1 cellular context compared by ENCODE assay signal in the genomic region with DNA sequence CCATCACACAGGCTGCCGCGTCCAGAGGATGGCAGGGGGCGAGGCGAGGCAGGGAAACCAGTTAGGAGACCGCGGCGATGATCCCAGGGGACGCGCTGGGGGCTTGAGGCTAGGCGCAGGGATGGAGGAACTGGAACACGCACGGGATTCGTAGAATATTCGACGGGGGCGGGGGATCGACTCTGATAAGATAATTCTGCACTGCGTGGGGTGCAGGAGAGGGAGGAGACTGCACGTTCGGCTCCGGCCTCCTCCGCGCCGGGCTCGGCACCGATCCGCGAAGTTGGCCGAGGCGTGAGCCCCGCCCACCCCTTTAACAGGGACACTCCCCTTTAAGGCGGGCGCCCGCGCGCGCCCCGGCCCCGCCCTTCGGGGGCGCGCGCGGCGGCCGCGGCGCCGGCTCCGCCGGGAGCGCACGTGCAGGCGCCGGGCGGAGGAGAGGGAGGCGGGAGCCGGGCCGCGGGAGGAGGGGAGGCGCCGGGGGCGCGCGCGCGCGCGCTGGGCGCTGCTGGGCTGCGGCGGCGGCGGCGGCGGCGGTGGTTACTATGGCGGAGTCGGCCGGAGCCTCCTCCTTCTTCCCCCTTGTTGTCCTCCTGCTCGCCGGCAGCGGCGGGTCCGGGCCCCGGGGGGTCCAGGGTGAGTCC.
TF ChIP-seq lines count a peak whose summit lies in the region.

Gene ACVR1B (plus strand): TSS at position 501 of the 644 bp plus-strand sequence. CDS start 45 bp downstream, at position 546.

TF ChIP-seq in HepG2, 621 proteins besides CTCF, POLR2A, EP300 and RAD21 (continued from another document and continues in another):
- TF ChIP-seq ZNF281 (CRISPR knock-in tag; IDR thresholded peaks at IDR 0.05; ENCODE audit: borderline replicate concordance), result 0 out of 2 replicates have a peak, but pooled peaks have one; percentile 27
- TF ChIP-seq, protein P1, sequence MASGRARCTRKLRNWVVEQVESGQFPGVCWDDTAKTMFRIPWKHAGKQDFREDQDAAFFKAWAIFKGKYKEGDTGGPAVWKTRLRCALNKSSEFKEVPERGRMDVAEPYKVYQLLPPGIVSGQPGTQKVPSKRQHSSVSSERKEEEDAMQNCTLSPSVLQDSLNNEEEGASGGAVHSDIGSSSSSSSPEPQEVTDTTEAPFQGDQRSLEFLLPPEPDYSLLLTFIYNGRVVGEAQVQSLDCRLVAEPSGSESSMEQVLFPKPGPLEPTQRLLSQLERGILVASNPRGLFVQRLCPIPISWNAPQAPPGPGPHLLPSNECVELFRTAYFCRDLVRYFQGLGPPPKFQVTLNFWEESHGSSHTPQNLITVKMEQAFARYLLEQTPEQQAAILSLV (CRISPR knock-in tag; IDR thresholded peaks at IDR 0.05; ENCODE audit: borderline replicate concordance), result no peak
- peak; percentile 28; the same call in 1 of the 2 replicates for TF ChIP-seq ERF (CRISPR knock-in tag; IDR thresholded peaks at IDR 0.05)
- peak; percentile 15; the same call in 1 of the 2 replicates for TF ChIP-seq ZNF766 (CRISPR knock-in tag; IDR thresholded peaks at IDR 0.05; ENCODE audit: borderline replicate concordance)
- peak; percentile 25; the same call in 1 of the 2 replicates for TF ChIP-seq ZNF770 (CRISPR knock-in tag; IDR thresholded peaks at IDR 0.05)
- no peak for TF ChIP-seq ZFAT (CRISPR knock-in tag; conservative IDR thresholded peaks at IDR 0.05)
- peak; percentile 78; the same call in 1 of the 2 replicates for TF ChIP-seq RNF2 (conservative IDR thresholded peaks at IDR 0.05; ENCODE audit: low read depth)
- TF ChIP-seq NCOA2 (CRISPR knock-in tag; IDR thresholded peaks at IDR 0.05), result 0 out of 2 replicates have a peak, but pooled peaks have one; percentile 21
- 0 out of 2 replicates have a peak, but pooled peaks have one; percentile 9 for TF ChIP-seq GATAD2A (CRISPR knock-in tag; IDR thresholded peaks at IDR 0.05)
- peak; percentile 58; the same call in 1 of the 2 replicates for TF ChIP-seq MAZ (IDR thresholded peaks at IDR 0.05; ENCODE audit: borderline replicate concordance, low read depth, low read length)
- peak; percentile 49 for TF ChIP-seq MAZ (CRISPR knock-in tag; IDR thresholded peaks at IDR 0.05; ENCODE audit: low read depth)
- peak; percentile 64 for TF ChIP-seq HNRNPLL (IDR thresholded peaks at IDR 0.05; ENCODE audit: low read depth, low read length, poor library complexity, severe bottlenecking)
- peak; percentile 14; the same call in 1 of the 2 replicates for TF ChIP-seq ZNF768 (CRISPR knock-in tag; IDR thresholded peaks at IDR 0.05)
- TF ChIP-seq MAX (IDR thresholded peaks at IDR 0.05), result peak; percentile 76
- no peak for TF ChIP-seq ZNF883 (CRISPR knock-in tag; IDR thresholded peaks at IDR 0.05; ENCODE audit: not compliant biosample characterization)
- no peak for TF ChIP-seq IKZF1 (IDR thresholded peaks at IDR 0.05)
- TF ChIP-seq ZNF512B (CRISPR knock-in tag; IDR thresholded peaks at IDR 0.05; ENCODE audit: borderline replicate concordance), result 0 out of 2 replicates have a peak, but pooled peaks have one; percentile 34
- TF ChIP-seq STAT6 (CRISPR knock-in tag; IDR thresholded peaks at IDR 0.05; ENCODE audit: borderline replicate concordance), result no peak
- TF ChIP-seq THAP9 (CRISPR knock-in tag; IDR thresholded peaks at IDR 0.05; ENCODE audit: borderline replicate concordance), result peak; percentile 52; the same call in 1 of the 2 replicates
- peak; percentile 48; the same call in 1 of the 2 replicates for TF ChIP-seq NRL (CRISPR knock-in tag; IDR thresholded peaks at IDR 0.05; ENCODE audit: borderline replicate concordance)
- 0 out of 2 replicates have a peak, but pooled peaks have one; percentile 45 for TF ChIP-seq EZH2 (conservative IDR thresholded peaks at IDR 0.05; ENCODE audit: low read depth, low read length)
- peak; percentile 63 for TF ChIP-seq SALL1 (CRISPR knock-in tag; IDR thresholded peaks at IDR 0.05)
- TF ChIP-seq, protein P2, sequence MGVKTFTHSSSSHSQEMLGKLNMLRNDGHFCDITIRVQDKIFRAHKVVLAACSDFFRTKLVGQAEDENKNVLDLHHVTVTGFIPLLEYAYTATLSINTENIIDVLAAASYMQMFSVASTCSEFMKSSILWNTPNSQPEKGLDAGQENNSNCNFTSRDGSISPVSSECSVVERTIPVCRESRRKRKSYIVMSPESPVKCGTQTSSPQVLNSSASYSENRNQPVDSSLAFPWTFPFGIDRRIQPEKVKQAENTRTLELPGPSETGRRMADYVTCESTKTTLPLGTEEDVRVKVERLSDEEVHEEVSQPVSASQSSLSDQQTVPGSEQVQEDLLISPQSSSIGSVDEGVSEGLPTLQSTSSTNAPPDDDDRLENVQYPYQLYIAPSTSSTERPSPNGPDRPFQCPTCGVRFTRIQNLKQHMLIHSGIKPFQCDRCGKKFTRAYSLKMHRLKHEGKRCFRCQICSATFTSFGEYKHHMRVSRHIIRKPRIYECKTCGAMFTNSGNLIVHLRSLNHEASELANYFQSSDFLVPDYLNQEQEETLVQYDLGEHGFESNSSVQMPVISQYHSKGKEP (CRISPR knock-in tag; IDR thresholded peaks at IDR 0.05), result no peak
- TF ChIP-seq NFKB2 (CRISPR knock-in tag; IDR thresholded peaks at IDR 0.05; ENCODE audit: borderline replicate concordance), result peak; percentile 77; the same call in 1 of the 2 replicates
- TF ChIP-seq SALL2 (CRISPR knock-in tag; IDR thresholded peaks at IDR 0.05), result peak; percentile 35; the same call in 1 of the 2 replicates
- 0 out of 2 replicates have a peak, but pooled peaks have one; percentile 28 for TF ChIP-seq RBFOX2 (IDR thresholded peaks at IDR 0.05; ENCODE audit: low read depth, low read length)
- no peak for TF ChIP-seq SCMH1 (CRISPR knock-in tag; IDR thresholded peaks at IDR 0.05; ENCODE audit: borderline replicate concordance)
- TF ChIP-seq, protein P3, sequence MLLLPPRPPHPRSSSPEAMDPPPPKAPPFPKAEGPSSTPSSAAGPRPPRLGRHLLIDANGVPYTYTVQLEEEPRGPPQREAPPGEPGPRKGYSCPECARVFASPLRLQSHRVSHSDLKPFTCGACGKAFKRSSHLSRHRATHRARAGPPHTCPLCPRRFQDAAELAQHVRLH (CRISPR knock-in tag; IDR thresholded peaks at IDR 0.05; ENCODE audit: borderline replicate concordance, low read depth), result no peak
- TF ChIP-seq POLR2G (IDR thresholded peaks at IDR 0.05; ENCODE audit: low read depth, low read length), result peak; percentile 11; the same call in 1 of the 2 replicates
- no peak for TF ChIP-seq AGO2 (optimal IDR thresholded peaks at IDR 0.05; ENCODE audit: low read depth, low read length)
- TF ChIP-seq SP2 (CRISPR knock-in tag; IDR thresholded peaks at IDR 0.05), result no peak
- TF ChIP-seq THAP7 (CRISPR knock-in tag; IDR thresholded peaks at IDR 0.05), result no peak
- no peak for TF ChIP-seq ZFP1 (CRISPR knock-in tag; IDR thresholded peaks at IDR 0.05)
- no peak for TF ChIP-seq NFRKB (IDR thresholded peaks at IDR 0.05)
- TF ChIP-seq NR2C2 (CRISPR knock-in tag; IDR thresholded peaks at IDR 0.05; ENCODE audit: borderline replicate concordance), result no peak
